8 cellular contexts compared by ENCODE assay signal in genomic region chr12:62933220-62933870, GRCh38. TPM values are rescaled to one million over a fixed set of nuclear protein-coding genes. Genes with fewer than 3 reads are reported as not detected.
DNase-seq lines count a peak whose midpoint lies in the region; ATAC-seq, FAIRE-seq and TF ChIP-seq lines count a peak whose summit lies in the region.

No MANE protein-coding gene starts in this region.

- H3K36me3 ChIP-seq in bronchial epithelial cell (ENCODE audit: control insufficient read depth, insufficient read depth, low read length) (no peaks in the 10 kb centered on the region), kidney epithelial cell (ENCODE audit: control insufficient read depth, insufficient read depth, low read length) (no peaks in the 10 kb centered on the region), spleen (no peaks in the 10 kb centered on the region)

- no peak for DNase-seq in GM12865 (ENCODE audit: low read depth)
- DNase-seq in NCI-H2196 treated with DMSO at 0.1 percent for 48 hours (lab: John Stamatoyannopoulos, UW; ENCODE audit: unreplicated experiment) = peak; percentile 72
- DNase-seq in bronchial epithelial cell (ENCODE audit: low read depth) = no peak
- DNase-seq in kidney epithelial cell (ENCODE audit: low read depth) = no peak
- no peak for DNase-seq in spleen
- no peak for DNase-seq in NCI-H187 treated with DMSO at 0.1 percent for 48 hours (lab: John Stamatoyannopoulos, UW)

- intact Hi-C loops in spleen (cut with DNase I; ENCODE audit: low total_unique reads) = no loop called here

- peak overlapping the region in 1 of 8 donors; percentile 76 for H3K27ac ChIP-seq in spleen

- ATAC-seq in GM21576 (IDR thresholded peaks at IDR 0.05; ENCODE audit: unreplicated experiment) (no peak), GM18498 (IDR thresholded peaks at IDR 0.05; ENCODE audit: unreplicated experiment) (no peak)

- H3K4me3 ChIP-seq in GM12865 (ENCODE audit: low read depth, low read length) (peak overlapping the region; percentile 68), bronchial epithelial cell (ENCODE audit: low read depth, low read length) (peak overlapping the region; percentile 51), kidney epithelial cell (ENCODE audit: low read depth, low read length) (peak overlapping the region; percentile 77), spleen (peak overlapping the region; percentile 57 to 85 (median 74))

- WGBS in spleen, 5 donors = 2 to 4% (median 2%) methylated on average over 22 of the region's 22 CpGs

- no peak for FAIRE-seq in bronchial epithelial cell (lab: Jason Lieb, UNC)

- H3K4me1 ChIP-seq in spleen = peaks cover 0 to 39% (median 26%) of the 10 kb centered on the region in 6 donors

- H3K9me3 ChIP-seq in spleen = no peaks in the 10 kb centered on the region

- TF ChIP-seq CTCF in GM12865 (IDR thresholded peaks at IDR 0.05; ENCODE audit: insufficient read depth, low read depth, low read length, missing control alignments) (no peak), bronchial epithelial cell (IDR thresholded peaks at IDR 0.05; ENCODE audit: insufficient read depth, low read length, severe bottlenecking) (no peak), kidney epithelial cell (IDR thresholded peaks at IDR 0.05; ENCODE audit: insufficient read depth, low read length, poor library complexity, severe bottlenecking) (no peak), spleen (IDR thresholded peaks at IDR 0.05 in 8 of 11, conservative IDR thresholded peaks at IDR 0.05 in 3 of 11) (no peak)

- H3K27me3 ChIP-seq in bronchial epithelial cell (ENCODE audit: control insufficient read depth, insufficient read depth, low read length) (peaks cover 16% of the 10 kb centered on the region), kidney epithelial cell (ENCODE audit: control insufficient read depth, insufficient read depth, low read length) (no peaks in the 10 kb centered on the region), spleen (replicated peaks in 1 of 7) (peaks cover 0 to 44% (median 26%) of the 10 kb centered on the region in 7 donors)

- no peak for TF ChIP-seq POLR2A in spleen (IDR thresholded peaks at IDR 0.05)

RNA-seq across cellular contexts. Expression of gene PPM1H, which starts 1.6 kb away (rescaled TPM):
- total RNA-seq in bronchial epithelial cell (0.79 and 0.90 TPM in 2 replicates), kidney epithelial cell (20.3 and 21.6 TPM in 2 replicates), spleen (1 to 10 TPM; 1.2 to 3.9 (median 2.4) TPM)
- under 1 TPM; 0.17 to 0.48 (median 0.33) TPM for polyA plus RNA-seq in spleen
